Comparison of ENCODE assay signal across 1 cellular context in genomic region chr19:4123615-4124568, GRCh38.
TF ChIP-seq lines count a peak whose summit lies in the region.

MAP2K2 (minus strand) TSS chr19:4124122; CDS start chr19:4123875, 247 bp downstream.

TF ChIP-seq in HepG2, 621 proteins besides CTCF, POLR2A, EP300 and RAD21 (continued from another document and continues in another):
- TF ChIP-seq BCLAF1 (IDR thresholded peaks at IDR 0.05) (no peak), MTA1 (CRISPR knock-in tag; IDR thresholded peaks at IDR 0.05; ENCODE audit: borderline replicate concordance) (peak; percentile 34; the same call in 1 of the 2 replicates), ZNF775 (CRISPR knock-in tag; IDR thresholded peaks at IDR 0.05; ENCODE audit: borderline replicate concordance) (no peak), ASH2L (IDR thresholded peaks at IDR 0.05; ENCODE audit: insufficient read length, low read depth, low read length) (peak; percentile 45), HMGA1 (CRISPR knock-in tag; conservative IDR thresholded peaks at IDR 0.05) (no peak), NFYC (CRISPR knock-in tag; IDR thresholded peaks at IDR 0.05) (no peak), YEATS4 (CRISPR knock-in tag; IDR thresholded peaks at IDR 0.05; ENCODE audit: borderline replicate concordance) (peak; percentile 72; the same call in 1 of the 2 replicates), ZNF709 (CRISPR knock-in tag; IDR thresholded peaks at IDR 0.05) (no peak), MED1 (CRISPR knock-in tag; IDR thresholded peaks at IDR 0.05) (peak; percentile 63; the same call in 1 of the 2 replicates), GATAD2A (CRISPR knock-in tag; IDR thresholded peaks at IDR 0.05) (peak; percentile 57; the same call in 1 of the 2 replicates), DDIT3 (CRISPR knock-in tag; IDR thresholded peaks at IDR 0.05) (no peak), ZBTB42 (CRISPR knock-in tag; IDR thresholded peaks at IDR 0.05) (no peak), JUNB (CRISPR knock-in tag; IDR thresholded peaks at IDR 0.05; ENCODE audit: borderline replicate concordance) (no peak), MBD4 (IDR thresholded peaks at IDR 0.05; ENCODE audit: borderline replicate concordance, low read length) (no peak), MATR3 (CRISPR knock-in tag; IDR thresholded peaks at IDR 0.05) (no peak), ZNF678 (CRISPR knock-in tag; IDR thresholded peaks at IDR 0.05) (no peak), MAFF (IDR thresholded peaks at IDR 0.05; ENCODE audit: low read depth, low read length) (peak; percentile 5; the same call in 1 of the 2 replicates), NCOA1 (CRISPR knock-in tag; IDR thresholded peaks at IDR 0.05) (no peak), ZBTB7B (CRISPR knock-in tag; IDR thresholded peaks at IDR 0.05) (peak; percentile 56; the same call in 1 of the 2 replicates), HOXA3 (CRISPR knock-in tag; IDR thresholded peaks at IDR 0.05) (peak; percentile 80), SMARCC2 (IDR thresholded peaks at IDR 0.05) (no peak), PAX8 (CRISPR knock-in tag; IDR thresholded peaks at IDR 0.05; ENCODE audit: borderline replicate concordance) (no peak), AFF4 (CRISPR knock-in tag; IDR thresholded peaks at IDR 0.05) (no peak), ZNF7 (CRISPR knock-in tag; IDR thresholded peaks at IDR 0.05) (no peak), ZBTB3 (CRISPR knock-in tag; IDR thresholded peaks at IDR 0.05; ENCODE audit: borderline replicate concordance, low read depth) (no peak), CREB1 (IDR thresholded peaks at IDR 0.05) (no peak), CREB1 (CRISPR knock-in tag; IDR thresholded peaks at IDR 0.05) (no peak), ZNF451 (CRISPR knock-in tag; IDR thresholded peaks at IDR 0.05) (no peak), U2AF1 (optimal IDR thresholded peaks at IDR 0.05; ENCODE audit: low read depth, low read length) (no peak), FOSL1 (CRISPR knock-in tag; IDR thresholded peaks at IDR 0.05; ENCODE audit: borderline replicate concordance) (no peak), ZUFSP (CRISPR knock-in tag; IDR thresholded peaks at IDR 0.05; ENCODE audit: borderline replicate concordance) (no peak), HOXA9 (CRISPR knock-in tag; IDR thresholded peaks at IDR 0.05; ENCODE audit: borderline replicate concordance) (0 out of 2 replicates have a peak, but pooled peaks have one; percentile 34), ZNF781 (CRISPR knock-in tag; IDR thresholded peaks at IDR 0.05; ENCODE audit: borderline replicate concordance, not compliant biosample characterization) (peak; percentile 80), ZNF468 (CRISPR knock-in tag; IDR thresholded peaks at IDR 0.05) (no peak), ONECUT2 (CRISPR knock-in tag; IDR thresholded peaks at IDR 0.05) (no peak), ZFP41 (CRISPR knock-in tag; IDR thresholded peaks at IDR 0.05; ENCODE audit: borderline replicate concordance) (peak; percentile 90; the same call in 1 of the 2 replicates), JDP2 (CRISPR knock-in tag; IDR thresholded peaks at IDR 0.05; ENCODE audit: borderline replicate concordance) (no peak), ZSCAN25 (CRISPR knock-in tag; IDR thresholded peaks at IDR 0.05) (peak; percentile 84; the same call in 1 of the 2 replicates), ARNT2 (CRISPR knock-in tag; IDR thresholded peaks at IDR 0.05; ENCODE audit: low read depth) (peak; percentile 99), PHF5A (CRISPR knock-in tag; IDR thresholded peaks at IDR 0.05; ENCODE audit: low read depth, unreplicated experiment) (no peak), ZNF550 (CRISPR knock-in tag; IDR thresholded peaks at IDR 0.05; ENCODE audit: borderline replicate concordance) (no peak), ZHX2 (IDR thresholded peaks at IDR 0.05; ENCODE audit: low read depth) (no peak), ZHX2 (CRISPR knock-in tag; IDR thresholded peaks at IDR 0.05; ENCODE audit: borderline replicate concordance) (no peak), PRDM10 (CRISPR knock-in tag; IDR thresholded peaks at IDR 0.05; ENCODE audit: low read depth) (no peak), TRIM24 (CRISPR knock-in tag; IDR thresholded peaks at IDR 0.05) (no peak), ZNF138 (CRISPR knock-in tag; IDR thresholded peaks at IDR 0.05; ENCODE audit: low read depth) (no peak), SNAI1 (CRISPR knock-in tag; IDR thresholded peaks at IDR 0.05; ENCODE audit: borderline replicate concordance) (no peak), ATF2 (CRISPR knock-in tag; IDR thresholded peaks at IDR 0.05) (peak; percentile 44; the same call in 1 of the 2 replicates), ZBTB7A (CRISPR knock-in tag; IDR thresholded peaks at IDR 0.05) (peak; percentile 84; the same call in 1 of the 2 replicates)
